In the genomic region with DNA sequence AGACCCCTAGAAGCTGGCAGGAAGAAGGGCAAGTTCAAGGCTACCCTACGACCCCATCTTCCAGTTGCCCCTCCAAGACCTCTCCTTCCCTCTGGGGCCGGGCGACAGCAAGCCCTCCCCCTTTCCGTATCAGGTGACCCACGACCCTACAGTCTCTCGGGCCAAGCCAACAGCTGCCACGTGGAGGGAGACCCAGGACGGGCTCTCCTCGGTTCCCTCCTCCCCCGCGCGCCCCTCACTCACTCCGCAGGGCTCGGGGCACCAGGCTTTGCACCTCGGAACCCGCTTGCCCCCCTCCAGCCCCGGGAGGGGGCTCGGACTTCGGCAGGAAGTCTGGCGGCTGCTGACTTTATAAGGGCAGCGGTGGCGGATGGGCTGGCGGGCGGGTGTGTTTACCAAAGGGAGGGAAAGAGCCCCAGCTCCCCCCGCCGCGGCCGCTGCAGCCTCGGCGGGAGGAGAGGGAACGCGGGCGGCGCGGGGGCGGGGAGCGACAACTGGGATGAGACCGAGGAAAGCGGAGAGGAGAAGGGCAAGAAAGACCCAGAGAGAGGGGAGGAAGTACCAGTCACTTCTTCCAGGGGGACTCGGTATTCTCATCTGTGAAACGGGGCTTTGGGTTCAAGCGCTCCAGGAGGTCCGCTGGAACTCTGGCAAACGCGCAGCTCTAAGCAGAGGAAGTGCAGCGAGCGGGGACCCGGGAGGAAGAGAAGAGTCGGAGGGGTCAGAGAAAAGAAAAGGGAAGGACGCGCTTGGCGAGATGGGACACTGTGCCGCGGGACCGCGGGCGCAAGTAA, we compare ENCODE assay signal across 8 cellular contexts. TPM values are rescaled to one million over a fixed set of nuclear protein-coding genes. Genes with fewer than 3 reads are reported as not detected.
DNase-seq lines count a peak whose midpoint lies in the region; ATAC-seq and TF ChIP-seq lines count a peak whose summit lies in the region.

No MANE protein-coding gene starts in this region.

- peak overlapping the region; percentile 91 for H3K4me3 ChIP-seq in osteoblast (ENCODE audit: insufficient read depth, low read length)
- peak overlapping the region; percentile 63 to 82 for H3K4me3 ChIP-seq in uterus

- peak overlapping the region; percentile 96 for H3K27ac Mint-ChIP-seq in activated T-cell treated with anti-CD3 and anti-CD28 coated beads, Interleukin-2, amount 50 U/mL, for 72 hours

- H3K36me3 Mint-ChIP-seq in activated T-cell treated with anti-CD3 and anti-CD28 coated beads, Interleukin-2, amount 50 U/mL, for 72 hours (ENCODE audit: insufficient read depth in 2 of 2) = peaks cover 2 to 6% of the 10 kb centered on the region in 2 donors

- intact Hi-C loops in uterus (cut with DNase I; ENCODE audit: low total_unique reads) = no loop called here

- H3K9me3 ChIP-seq in osteoblast (ENCODE audit: low read depth, low read length) (no peaks in the 10 kb centered on the region), uterus (no peaks in the 10 kb centered on the region)

- H3K4me1 Mint-ChIP-seq in activated T-cell treated with anti-CD3 and anti-CD28 coated beads, Interleukin-2, amount 50 U/mL, for 72 hours (ENCODE audit: low read depth) = peaks cover 33% of the 10 kb centered on the region

- H3K9me3 Mint-ChIP-seq in activated T-cell treated with anti-CD3 and anti-CD28 coated beads, Interleukin-2, amount 50 U/mL, for 72 hours = no peaks in the 10 kb centered on the region

- peak; percentile 37 for ATAC-seq in HG02884 (IDR thresholded peaks at IDR 0.05; ENCODE audit: unreplicated experiment)
- ATAC-seq in activated T-cell treated with anti-CD3 and anti-CD28 coated beads, Interleukin-2, amount 50 U/mL, for 72 hours (replicated peaks in 1 of 2) = peak; percentile 65 to 67
- peak; percentile 30 for ATAC-seq in foreskin keratinocyte

- peak overlapping the region; percentile 98 to 100 for H3K4me3 Mint-ChIP-seq in activated T-cell treated with anti-CD3 and anti-CD28 coated beads, Interleukin-2, amount 50 U/mL, for 72 hours

- TF ChIP-seq CTCF in foreskin keratinocyte (conservative IDR thresholded peaks at IDR 0.05) = no peak
- TF ChIP-seq CTCF in osteoblast (IDR thresholded peaks at IDR 0.05; ENCODE audit: extremely low read depth, low read depth, low read length) = no peak
- no peak for TF ChIP-seq CTCF in uterus (IDR thresholded peaks at IDR 0.05)

- H3K36me3 ChIP-seq in osteoblast (ENCODE audit: insufficient read depth, low read length) (no peaks in the 10 kb centered on the region), uterus (no peaks in the 10 kb centered on the region)

- H2AFZ ChIP-seq in osteoblast (ENCODE audit: low read length) = peak overlapping the region; percentile 96

- DNase-seq in NCI-H2107 (lab: John Stamatoyannopoulos, UW) (peak; percentile 28), NCI-H2107 treated with DMSO at 0.1 percent for 48 hours (lab: John Stamatoyannopoulos, UW; ENCODE audit: unreplicated experiment) (no peak), NCI-H748 treated with DMSO at 0.1 percent for 48 hours (lab: John Stamatoyannopoulos, UW) (peak; percentile 35), foreskin keratinocyte (no peak), osteoblast (ENCODE audit: insufficient read length, low spot score, missing footprints) (peak; percentile 92), uterus (peak; percentile 60 to 61)
- peak; percentile 65 to 70 for DNase-seq in activated T-cell treated with anti-CD3 and anti-CD28 coated beads, Interleukin-2, amount 50 U/mL, for 72 hours

- no peak for TF ChIP-seq POLR2A in uterus (IDR thresholded peaks at IDR 0.05)

- H3K79me2 ChIP-seq in osteoblast (ENCODE audit: insufficient read depth, low read length) = no peaks in the 10 kb centered on the region

- no peaks in the 10 kb centered on the region for H3K4me1 ChIP-seq in foreskin keratinocyte
- peaks cover 4% of the 10 kb centered on the region for H3K4me1 ChIP-seq in osteoblast (ENCODE audit: insufficient read depth, low read length)
- H3K4me1 ChIP-seq in uterus = no peaks in the 10 kb centered on the region

- H3K27ac ChIP-seq in foreskin keratinocyte (no peak overlapping the region), osteoblast (ENCODE audit: low read depth, low read length) (peak overlapping the region; percentile 5), uterus (peak overlapping the region; percentile 84)

- peak overlapping the region; percentile 94 for H3K4me2 ChIP-seq in osteoblast (ENCODE audit: insufficient read depth, low read length)

- H3K27me3 Mint-ChIP-seq in activated T-cell treated with anti-CD3 and anti-CD28 coated beads, Interleukin-2, amount 50 U/mL, for 72 hours (ENCODE audit: low read depth) = no peaks in the 10 kb centered on the region

- H4K20me1 ChIP-seq in osteoblast (ENCODE audit: insufficient read depth, low read length) = no peaks in the 10 kb centered on the region

- H3K27me3 ChIP-seq in foreskin keratinocyte (peaks cover 9% of the 10 kb centered on the region), osteoblast (ENCODE audit: insufficient read depth, low read length) (no peaks in the 10 kb centered on the region), uterus (no peaks in the 10 kb centered on the region)

RNA-seq across cellular contexts. Expression of a gene that starts 0.8 kb away (rescaled TPM):
- 10 to 100 TPM; 43.6 to 53.9 TPM for total RNA-seq in activated T-cell treated with anti-CD3 and anti-CD28 coated beads, Interleukin-2, amount 50 U/mL, for 72 hours
- 4.3 and 6.2 TPM in 2 replicates for total RNA-seq in foreskin keratinocyte
- polyA plus RNA-seq in foreskin keratinocyte = 3.2 and 5.4 TPM in 2 replicates
- 18.5 and 28.0 TPM in 2 replicates for total RNA-seq in osteoblast
- 10 to 100 TPM; 13.1 to 48.4 (median 22.5) TPM for total RNA-seq in uterus

RNA-seq across cellular contexts. Expression of a gene that starts 15.8 kb away (rescaled TPM):
- total RNA-seq in activated T-cell treated with anti-CD3 and anti-CD28 coated beads, Interleukin-2, amount 50 U/mL, for 72 hours = 100 to 1,000 TPM; 106 to 107 TPM
- total RNA-seq in foreskin keratinocyte (42.2 and 88.5 TPM in 2 replicates), osteoblast (22.1 and 25.7 TPM in 2 replicates), uterus (10 to 100 TPM in 3 of 4 donors, 1 to 10 TPM in 1; 7.7 to 47.4 (median 19.6) TPM)
- polyA plus RNA-seq in foreskin keratinocyte = 120 and 195 TPM in 2 replicates

RNA-seq across cellular contexts. Expression of a gene that starts 22.7 kb away (rescaled TPM):
- total RNA-seq in activated T-cell treated with anti-CD3 and anti-CD28 coated beads, Interleukin-2, amount 50 U/mL, for 72 hours = not detected
- total RNA-seq in foreskin keratinocyte = not detected in 2 replicates
- not detected in 2 replicates for polyA plus RNA-seq in foreskin keratinocyte
- not detected in 2 replicates for total RNA-seq in osteoblast
- total RNA-seq in uterus = not detected

RNA-seq across cellular contexts. Expression of a gene that starts 52.7 kb away (rescaled TPM):
- 100 to 1,000 TPM; 144 to 180 TPM for total RNA-seq in activated T-cell treated with anti-CD3 and anti-CD28 coated beads, Interleukin-2, amount 50 U/mL, for 72 hours
- total RNA-seq in foreskin keratinocyte (96.0 and 108 TPM in 2 replicates), osteoblast (61.3 and 65.9 TPM in 2 replicates), uterus (10 to 100 TPM; 28.3 to 87.9 (median 84.2) TPM)
- 111 and 135 TPM in 2 replicates for polyA plus RNA-seq in foreskin keratinocyte

RNA-seq across cellular contexts. Expression of a gene that starts 54.4 kb away (rescaled TPM):
- total RNA-seq in activated T-cell treated with anti-CD3 and anti-CD28 coated beads, Interleukin-2, amount 50 U/mL, for 72 hours = 1 to 10 TPM in 1 of 2 donors, under 1 TPM in 1; 0.97 to 1.1 TPM
- total RNA-seq in foreskin keratinocyte (0.10 and 0.11 TPM in 2 replicates), osteoblast (0.29 and 0.36 TPM in 2 replicates), uterus (1 to 10 TPM in 1 of 4 donors, not detected in 3; 1.7 TPM)
- polyA plus RNA-seq in foreskin keratinocyte = 0.34 and 0.42 TPM in 2 replicates

Comparison
In these comparisons a context has a peak if more than half of its experiments do, and no peak if none do; other contexts are left out.
1. DNase-seq: peak in NCI-H2107 (single experiment), NCI-H748 treated with DMSO at 0.1 percent for 48 hours (single experiment), activated T-cell treated with anti-CD3 and anti-CD28 coated beads, Interleukin-2, amount 50 U/mL, for 72 hours (2 of 2), osteoblast (single experiment) and uterus (2 of 2); none in NCI-H2107 treated with DMSO at 0.1 percent for 48 hours (single experiment) and foreskin keratinocyte (0 of 2).
2. Peak in every context shown above with its lines, with median percentiles within 50 percentile points of each other: ATAC-seq.